31 cellular contexts compared by ENCODE assay signal in genomic region chr17:55307879-55308278, GRCh38. TPM values are rescaled to one million over a fixed set of nuclear protein-coding genes. Genes with fewer than 3 reads are reported as not detected.
"Had no signal": no experiment of that assay in that cellular context is flagged by ENCODE, and none has a peak within 500 bp of the region (broad histone marks: within the 10 kb centered on the region; RNA-seq: fewer than 3 reads in every experiment).

No MANE protein-coding gene starts in this region.

- H3K27me3 Mint-ChIP-seq: dendritic cell treated with granulocyte-macrophage colony-stimulating factor and Interleukin-4, amounts not matched to agents 40 ng/mL and 50 ng/mL, for 4 days had no signal

- H3K27me3 ChIP-seq: colonic mucosa, dorsolateral prefrontal cortex, esophagus muscularis mucosa, esophagus squamous epithelium, foreskin keratinocyte, gastrocnemius medialis, gastroesophageal sphincter, heart left ventricle, heart right ventricle had no signal

- H3K4me3 Mint-ChIP-seq: dendritic cell treated with granulocyte-macrophage colony-stimulating factor and Interleukin-4, amounts not matched to agents 40 ng/mL and 50 ng/mL, for 4 days; effector memory CD8-positive, alpha-beta T cell had no signal

- H3K27ac ChIP-seq: colonic mucosa, coronary artery, dorsolateral prefrontal cortex, epithelial cell of prostate, esophagus muscularis mucosa, esophagus squamous epithelium, foreskin keratinocyte, gastrocnemius medialis, gastroesophageal sphincter, heart left ventricle, heart right ventricle had no signal

- H3K36me3 ChIP-seq: colonic mucosa, esophagus squamous epithelium, gastrocnemius medialis, gastroesophageal sphincter, heart right ventricle had no signal

- ATAC-seq: effector memory CD8-positive, alpha-beta T cell; esophagus mucosa; foreskin keratinocyte; gastrocnemius medialis; gastroesophageal sphincter; heart left ventricle; heart right ventricle had no signal

- FAIRE-seq: colon, endometrium, endothelial cell of umbilical vein, frontal cortex had no signal

- H3K4me3 ChIP-seq: colonic mucosa, coronary artery, dorsolateral prefrontal cortex, esophagus muscularis mucosa, esophagus squamous epithelium, gastrocnemius medialis, gastroesophageal sphincter, heart left ventricle, heart right ventricle had no signal

- H3K9me3 ChIP-seq: colonic mucosa, esophagus muscularis mucosa, esophagus squamous epithelium, gastrocnemius medialis, gastroesophageal sphincter, heart left ventricle, heart right ventricle had no signal

- DNase-seq: colonic mucosa; cortex of kidney; dermis blood vessel endothelial cell; dorsolateral prefrontal cortex; effector CD4-positive, alpha-beta T cell; effector CD8-positive, alpha-beta T cell; effector memory CD4-positive, alpha-beta T cell; effector memory CD8-positive, alpha-beta T cell; erythroblast; esophagus squamous epithelium; foreskin fibroblast; foreskin keratinocyte; foreskin melanocyte; gastrocnemius medialis; glutamatergic neuron; head of caudate nucleus; heart left ventricle; heart right ventricle had no signal

- H3K4me1 ChIP-seq: colonic mucosa, foreskin keratinocyte had no signal

- H3K27ac Mint-ChIP-seq: dendritic cell treated with granulocyte-macrophage colony-stimulating factor and Interleukin-4, amounts not matched to agents 40 ng/mL and 50 ng/mL, for 4 days; effector memory CD8-positive, alpha-beta T cell had no signal

- H3K9me3 Mint-ChIP-seq: dendritic cell treated with granulocyte-macrophage colony-stimulating factor and Interleukin-4, amounts not matched to agents 40 ng/mL and 50 ng/mL, for 4 days; effector memory CD8-positive, alpha-beta T cell had no signal

RNA-seq across cellular contexts. Expression of gene HLF, which starts 43.1 kb away (rescaled TPM):
- total RNA-seq: dermis blood vessel endothelial cell, dermis microvascular lymphatic vessel endothelial cell, endothelial cell of umbilical vein, fibroblast of villous mesenchyme, glomerular endothelial cell had no signal
- polyA plus RNA-seq: endothelial cell of umbilical vein, foreskin keratinocyte had no signal
